ENCODE assay signal across 1 cellular context in genomic region chr4:87035881-87036509, GRCh38.
TF ChIP-seq lines count a peak whose summit lies in the region.

No MANE protein-coding gene starts in this region.

TF ChIP-seq in HepG2, 621 proteins besides CTCF, POLR2A, EP300 and RAD21 (continued from another document):
- TF ChIP-seq, protein P1, sequence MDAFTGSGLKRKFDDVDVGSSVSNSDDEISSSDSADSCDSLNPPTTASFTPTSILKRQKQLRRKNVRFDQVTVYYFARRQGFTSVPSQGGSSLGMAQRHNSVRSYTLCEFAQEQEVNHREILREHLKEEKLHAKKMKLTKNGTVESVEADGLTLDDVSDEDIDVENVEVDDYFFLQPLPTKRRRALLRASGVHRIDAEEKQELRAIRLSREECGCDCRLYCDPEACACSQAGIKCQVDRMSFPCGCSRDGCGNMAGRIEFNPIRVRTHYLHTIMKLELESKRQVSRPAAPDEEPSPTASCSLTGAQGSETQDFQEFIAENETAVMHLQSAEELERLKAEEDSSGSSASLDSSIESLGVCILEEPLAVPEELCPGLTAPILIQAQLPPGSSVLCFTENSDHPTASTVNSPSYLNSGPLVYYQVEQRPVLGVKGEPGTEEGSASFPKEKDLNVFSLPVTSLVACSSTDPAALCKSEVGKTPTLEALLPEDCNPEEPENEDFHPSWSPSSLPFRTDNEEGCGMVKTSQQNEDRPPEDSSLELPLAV (CRISPR knock-in tag; conservative IDR thresholded peaks at IDR 0.05; ENCODE audit: low read depth): no peak
